Comparison of ENCODE assay signal across 1 cellular context in genomic region chr15:80878867-80879250, GRCh38.
TF ChIP-seq lines count a peak whose summit lies in the region.

No MANE protein-coding gene starts in this region.

TF ChIP-seq in IMR-90, 13 proteins besides CTCF, POLR2A, EP300 and RAD21:
- TF ChIP-seq BHLHE40 (IDR thresholded peaks at IDR 0.05; ENCODE audit: low read depth, low read length) (no peak), CHD1 (IDR thresholded peaks at IDR 0.05; ENCODE audit: low read depth, low read length) (no peak), NFE2L2 (IDR thresholded peaks at IDR 0.05; ENCODE audit: low read depth, low read length) (no peak), SMC3 (IDR thresholded peaks at IDR 0.05; ENCODE audit: low read depth, low read length) (no peak)
